In the genomic region with DNA sequence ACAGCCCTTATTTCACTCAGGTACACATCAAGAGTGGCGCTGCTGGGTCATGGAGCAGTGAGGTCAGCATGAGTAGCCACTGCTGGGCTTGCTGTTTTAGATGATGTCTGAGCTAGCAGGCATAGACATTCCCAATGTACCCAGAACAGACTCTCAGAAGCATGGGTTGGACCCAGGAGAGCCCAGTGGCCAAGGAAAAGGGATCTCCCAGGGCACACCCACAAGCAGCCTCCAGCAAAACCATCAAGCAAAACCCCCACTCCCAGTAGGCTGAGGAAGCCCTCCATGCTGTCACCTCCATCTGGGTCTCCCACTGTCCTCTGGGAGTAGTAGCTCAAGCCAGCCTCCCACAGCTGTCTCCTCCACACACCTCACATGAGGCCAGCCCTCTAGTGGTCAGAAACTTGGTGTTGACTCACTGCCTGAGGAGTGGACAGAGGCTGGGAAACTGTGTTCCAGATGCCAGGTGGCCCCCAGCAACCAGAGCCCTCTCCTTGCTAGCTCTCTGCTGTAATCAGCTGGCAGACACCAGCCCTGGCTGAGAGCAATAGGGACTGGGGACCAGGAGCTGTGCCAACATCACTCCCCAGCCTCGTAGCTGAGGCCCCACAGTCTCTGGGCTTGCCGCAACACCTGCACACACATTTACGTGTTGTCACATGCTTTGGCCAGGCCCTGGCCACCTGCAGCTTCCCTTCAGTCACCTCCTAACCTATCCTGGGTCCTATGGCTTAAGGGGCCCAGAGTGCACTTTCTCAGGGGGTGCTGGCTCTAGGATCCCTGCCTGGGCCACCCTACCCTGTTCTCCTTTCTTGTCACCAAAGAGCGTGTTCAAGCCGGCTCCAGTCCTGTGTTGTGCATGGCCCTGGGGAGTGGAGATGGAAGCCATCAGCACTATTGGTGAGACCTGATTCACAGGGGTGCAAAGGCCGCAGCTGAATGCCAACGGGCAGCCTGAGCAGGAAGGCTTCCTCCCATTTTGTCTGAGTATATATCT, we compare ENCODE assay signal across 8 cellular contexts. TPM values are rescaled to one million over a fixed set of nuclear protein-coding genes. Genes with fewer than 3 reads are reported as not detected.
DNase-seq lines count a peak whose midpoint lies in the region; ATAC-seq and TF ChIP-seq lines count a peak whose summit lies in the region.

No MANE protein-coding gene starts in this region.

- H3K4me3 ChIP-seq in heart left ventricle: no peak overlapping the region
- H3K4me3 ChIP-seq in rectal smooth muscle tissue (ENCODE audit: low read length): no peak overlapping the region

- no peaks in the 10 kb centered on the region for H3K27me3 Mint-ChIP-seq in WTC11 (ENCODE audit: low read depth)

- peaks cover 28% of the 10 kb centered on the region for H3K4me1 Mint-ChIP-seq in WTC11

- H3K9me3 Mint-ChIP-seq in WTC11: no peaks in the 10 kb centered on the region

- H3K27ac Mint-ChIP-seq in WTC11: peak overlapping the region; percentile 11; the same call in 1 of the 2 replicates

- H3K27ac ChIP-seq in heart left ventricle (peak overlapping the region in 11 of 12 donors; percentile 1 to 99 (median 69)), rectal smooth muscle tissue (ENCODE audit: low read depth, low read length) (peak overlapping the region; percentile 66)

- H3K27me3 ChIP-seq in heart left ventricle: no peaks in the 10 kb centered on the region
- no peaks in the 10 kb centered on the region for H3K27me3 ChIP-seq in rectal smooth muscle tissue (ENCODE audit: control insufficient read depth, insufficient read depth, low read length)

- 64 to 82% (median 73%) methylated on average over 7 to 8 of the region's 8 CpGs for WGBS in heart left ventricle, 4 donors

- peak; percentile 73 for DNase-seq in AG08396 (ENCODE audit: low spot score)
- peak; percentile 68 for DNase-seq in GM10266 (ENCODE audit: extremely low spot score)
- peak; percentile 88 for DNase-seq in NCI-H2227 (lab: John Stamatoyannopoulos, UW; ENCODE audit: unreplicated experiment)
- DNase-seq in WTC11 (ENCODE audit: low spot score): peak; percentile 75
- DNase-seq in heart left ventricle: peak in 4 of 5 donors; percentile 64 to 87 (median 72)
- no peak for DNase-seq in activated gamma-delta T cell (lab: John Stamatoyannopoulos, UW)

- no peaks in the 10 kb centered on the region for H3K9me3 ChIP-seq in heart left ventricle

- CTCF ChIA-PET in WTC11 (lab: Charles Lee): interaction anchor here (0.6 to 6.6 kb wide), 28 partner anchors 10 to 253 kb away, joined by 3 to 92 read pairs (median 5); a partner anchor contains a TSS

- no peaks in the 10 kb centered on the region for H3K36me3 Mint-ChIP-seq in WTC11

- intact Hi-C loops in heart left ventricle (cut with DNase I): loop anchor here in 5 of 10 donors (1.0 to 10.0 kb wide), 4 partner anchors 24 to 414 kb away; a partner anchor contains a TSS

- TF ChIP-seq POLR2A in heart left ventricle (IDR thresholded peaks at IDR 0.05): no peak

- no peak overlapping the region for H3K4me3 Mint-ChIP-seq in WTC11

- POLR2A ChIA-PET in WTC11 (lab: Charles Lee): interaction anchor here (0.6 to 1.7 kb wide), 5 partner anchors 19 to 69 kb away, joined by 3 to 8 read pairs (median 4); a partner anchor contains a TSS

- TF ChIP-seq CTCF in GM10266 (IDR thresholded peaks at IDR 0.05; ENCODE audit: control insufficient read depth, insufficient read depth, low read depth, missing control alignments): peak; percentile 66
- peak; percentile 43 for TF ChIP-seq CTCF in WTC11 (IDR thresholded peaks at IDR 0.05)
- TF ChIP-seq CTCF in heart left ventricle (IDR thresholded peaks at IDR 0.05): peak; percentile 43 to 70 (median 58)

- H3K4me1 ChIP-seq in heart left ventricle (peaks cover 3 to 52% (median 21%) of the 10 kb centered on the region in 12 donors), rectal smooth muscle tissue (ENCODE audit: control insufficient read depth, insufficient read depth, low read length) (peaks cover 13% of the 10 kb centered on the region)

- ATAC-seq in WTC11: peak; percentile 43
- ATAC-seq in heart left ventricle: peak; percentile 9 to 55 (median 53)
- no peak for ATAC-seq in GM21737 (IDR thresholded peaks at IDR 0.05; ENCODE audit: unreplicated experiment)

- peaks cover 0 to 17% (median 15%) of the 10 kb centered on the region in 9 donors for H3K36me3 ChIP-seq in heart left ventricle
- peaks cover 6% of the 10 kb centered on the region for H3K36me3 ChIP-seq in rectal smooth muscle tissue (ENCODE audit: control insufficient read depth, insufficient read depth, low read length)

- H3K9ac ChIP-seq in rectal smooth muscle tissue (ENCODE audit: low read length): peak overlapping the region; percentile 49

TF ChIP-seq in WTC11, 78 proteins besides CTCF, POLR2A, EP300 and RAD21:
- TF ChIP-seq ZNF423 (CRISPR knock-in tag; IDR thresholded peaks at IDR 0.05) (no peak), GABPB1 (CRISPR knock-in tag; IDR thresholded peaks at IDR 0.05) (peak; percentile 56; the same call in 1 of the 2 replicates)
- TF ChIP-seq, protein P1, sequence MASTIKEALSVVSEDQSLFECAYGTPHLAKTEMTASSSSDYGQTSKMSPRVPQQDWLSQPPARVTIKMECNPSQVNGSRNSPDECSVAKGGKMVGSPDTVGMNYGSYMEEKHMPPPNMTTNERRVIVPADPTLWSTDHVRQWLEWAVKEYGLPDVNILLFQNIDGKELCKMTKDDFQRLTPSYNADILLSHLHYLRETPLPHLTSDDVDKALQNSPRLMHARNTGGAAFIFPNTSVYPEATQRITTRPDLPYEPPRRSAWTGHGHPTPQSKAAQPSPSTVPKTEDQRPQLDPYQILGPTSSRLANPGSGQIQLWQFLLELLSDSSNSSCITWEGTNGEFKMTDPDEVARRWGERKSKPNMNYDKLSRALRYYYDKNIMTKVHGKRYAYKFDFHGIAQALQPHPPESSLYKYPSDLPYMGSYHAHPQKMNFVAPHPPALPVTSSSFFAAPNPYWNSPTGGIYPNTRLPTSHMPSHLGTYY (CRISPR knock-in tag; IDR thresholded peaks at IDR 0.05): no peak

RNA-seq across cellular contexts. Expression of a gene that starts 1.9 kb away (rescaled TPM):
- 2.8 to 4.1 TPM (median 3.1 TPM) in 3 replicates for total RNA-seq in WTC11 (2021)
- 10 to 100 TPM; 10.5 to 18.6 (median 12.0) TPM for total RNA-seq in heart left ventricle
- 10 to 100 TPM in 1 of 2 donors, 1 to 10 TPM in 1; 9.5 to 10.5 TPM for polyA plus RNA-seq in heart left ventricle

RNA-seq across cellular contexts. Expression of a gene that starts 22.3 kb away (rescaled TPM):
- total RNA-seq in WTC11 (2021) (35.2 to 37.5 TPM (median 37.4 TPM) in 3 replicates), heart left ventricle (10 to 100 TPM in 4 of 9 donors, 1 to 10 TPM in 5; 4.0 to 30.4 (median 8.6) TPM)
- polyA plus RNA-seq in heart left ventricle: 10 to 100 TPM in 1 of 2 donors, 1 to 10 TPM in 1; 6.8 to 17.2 TPM

RNA-seq across cellular contexts. Expression of a gene that starts 28.2 kb away (rescaled TPM):
- total RNA-seq in WTC11 (2021): 23.4 to 26.0 TPM (median 24.4 TPM) in 3 replicates
- 10 to 100 TPM; 32.5 to 74.0 (median 43.3) TPM for total RNA-seq in heart left ventricle
- 10 to 100 TPM; 41.8 to 49.6 TPM for polyA plus RNA-seq in heart left ventricle

RNA-seq across cellular contexts. Expression of a gene that starts 31.9 kb away (rescaled TPM):
- total RNA-seq in WTC11 (2021): 55.3 to 58.7 TPM (median 57.6 TPM) in 3 replicates
- total RNA-seq in heart left ventricle: 100 to 1,000 TPM in 1 of 9 donors, 10 to 100 TPM in 8; 56.2 to 122 (median 74.0) TPM
- polyA plus RNA-seq in heart left ventricle: 100 to 1,000 TPM in 1 of 2 donors, 10 to 100 TPM in 1; 77.1 to 105 TPM

RNA-seq across cellular contexts. Expression of a gene that starts 37.2 kb away (rescaled TPM):
- total RNA-seq in WTC11 (2021): 0.41 to 0.72 TPM (median 0.64 TPM) in 3 replicates
- under 1 TPM in 4 of 9 donors, not detected in 5; 0.18 to 0.65 (median 0.30) TPM for total RNA-seq in heart left ventricle
- under 1 TPM; 0.11 to 0.17 TPM for polyA plus RNA-seq in heart left ventricle
